Comparison of ENCODE assay signal across 29 cellular contexts in genomic region chr14:70858641-70859040, GRCh38. TPM values are rescaled to one million over a fixed set of nuclear protein-coding genes. Genes with fewer than 3 reads are reported as not detected.
DNase-seq lines count a peak whose midpoint lies in the region; ATAC-seq, FAIRE-seq and TF ChIP-seq lines count a peak whose summit lies in the region.
"Had no signal": no experiment of that assay in that cellular context is flagged by ENCODE, and none has a peak within 500 bp of the region (broad histone marks: within the 10 kb centered on the region; RNA-seq: fewer than 3 reads in every experiment).

No MANE protein-coding gene starts in this region.

- H3K9ac ChIP-seq in HCT116 (ENCODE audit: low read length) (no peak overlapping the region), H1 (replicated peaks in 1 of 4; ENCODE audit: extremely low read depth in 1 of 4, low read depth in 3 of 4, low read length in 3 of 4) (no peak overlapping the region)
- H3K9ac ChIP-seq: BLaER1 treated with 17β-estradiol and CSF1 and Interleukin-3, amounts not matched to agents 10 nM and 100 nM had no signal

- H3K4me3 ChIP-seq in A673 (ENCODE audit: low read depth, low read length, poor library complexity, severe bottlenecking) (no peak overlapping the region), HCT116 (replicated peaks in 1 of 2; ENCODE audit: low read depth in 1 of 2, low read length in 2 of 2) (no peak overlapping the region), OCI-LY7 (ENCODE audit: low read depth, low read length, poor library complexity, severe bottlenecking) (no peak overlapping the region), H1 (ENCODE audit: extremely low read depth in 1 of 4, insufficient read depth in 2 of 4, low read depth in 3 of 4, low read length in 4 of 4) (no peak overlapping the region)
- H3K4me3 ChIP-seq in CD8-positive, alpha-beta memory T cell (ENCODE audit: low read length): no peak overlapping the region
- H3K4me3 ChIP-seq: BLaER1 treated with 17β-estradiol and CSF1 and Interleukin-3, amounts not matched to agents 10 nM and 100 nM; gastroesophageal sphincter; hepatocyte; mucosa of descending colon; tibial artery had no signal

- no peak overlapping the region for H3K4ac ChIP-seq in H1 (replicated peaks; ENCODE audit: insufficient read length, low read depth, low read length)

- H2BK20ac ChIP-seq in H1 (ENCODE audit: low read length): no peak overlapping the region

- TF ChIP-seq RAD21 in HCT116 (IDR thresholded peaks at IDR 0.05; ENCODE audit: low read depth): no peak
- peak in 1 of 2 experiments; percentile 27; a peak in 2 of 4 replicates for TF ChIP-seq RAD21 in H1 (IDR thresholded peaks at IDR 0.05 in 1 of 2, conservative IDR thresholded peaks at IDR 0.05 in 1 of 2; ENCODE audit: low read depth in 2 of 2, low read length in 2 of 2)

- H3K4me2 ChIP-seq in HCT116 (ENCODE audit: low read length): no peak overlapping the region
- no peak overlapping the region for H3K4me2 ChIP-seq in OCI-LY7 (ENCODE audit: low read length)
- no peak overlapping the region for H3K4me2 ChIP-seq in H1 (ENCODE audit: insufficient read depth in 1 of 2, low read depth in 2 of 2, low read length in 2 of 2)
- H3K4me2 ChIP-seq: BLaER1 treated with 17β-estradiol and CSF1 and Interleukin-3, amounts not matched to agents 10 nM and 100 nM; hepatocyte had no signal

- H3K27me3 Mint-ChIP-seq in CD8-positive, alpha-beta memory T cell: peaks cover 0 to 1% of the 10 kb centered on the region in 2 donors
- H3K27me3 Mint-ChIP-seq: activated naive CD4-positive, alpha-beta T cell treated with anti-CD3 and anti-CD28 coated beads, Interleukin-2, amount 50 U/mL, for 24 hours had no signal

- no TSS peak for BruUV-seq in A673 (replicated peaks; lab: Mats Ljungman, UMichigan)
- BruUV-seq in HCT116 (replicated peaks; lab: Mats Ljungman, UMichigan): no TSS peak
- BruUV-seq in OCI-LY7 (replicated peaks; lab: Mats Ljungman, UMichigan): no TSS peak

- H2AFZ ChIP-seq in HCT116 (ENCODE audit: low read depth, low read length, poor library complexity, severe bottlenecking) (no peak overlapping the region), OCI-LY7 (ENCODE audit: low read length) (no peak overlapping the region), H1 (ENCODE audit: low read length) (no peak overlapping the region)
- H2AFZ ChIP-seq: hepatocyte had no signal

- no peaks in the 10 kb centered on the region for H3K79me1 ChIP-seq in H1 (ENCODE audit: low read depth, low read length)

- RAD21 ChIA-PET in HCT116 (lab: Charles Lee; ENCODE audit: low non-redundant PET in 1 of 2, low total read pairs in 2 of 2, uncharacterized antibody in 2 of 2, unreplicated experiment in 2 of 2): no interaction called here

- DNase-seq in A673 (ENCODE audit: low spot score) (no peak), HCT116 (ENCODE audit: low read depth, low spot score) (no peak), OCI-LY7 (ENCODE audit: low spot score) (no peak), H1 (ENCODE audit: low read depth in 1 of 2, low spot score in 2 of 2) (no peak), erythroblast (lab: John Stamatoyannopoulos, UW) (no peak), cerebellar cortex (ENCODE audit: low spot score) (no peak), glomerular visceral epithelial cell (ENCODE audit: extremely low spot score) (no peak)
- DNase-seq in CD8-positive, alpha-beta memory T cell: no peak
- DNase-seq: ACHN; activated CD4-positive, alpha-beta T cell treated with anti-CD3 and anti-CD28 coated beads for 48 hours; activated CD8-positive, alpha-beta memory T cell treated with anti-CD3 and anti-CD28 coated beads for 24 hours; activated T-cell treated with anti-CD3 and anti-CD28 coated beads for 4 hours; amniotic stem cell; left cardiac atrium; mucosa of descending colon; NCI-H1092 treated with DMSO at 0.1 percent for 48 hours; NCI-H187; NCI-H2171 treated with DMSO at 0.1 percent for 48 hours; stimulated activated CD4-positive, alpha-beta T cell treated with anti-CD3 and anti-CD28 coated beads, Interleukin-4, amount 100 ng/mL, for 24 hours; T-helper 2 cell; tibial artery had no signal

- no peak overlapping the region for H3K14ac ChIP-seq in H1 (ENCODE audit: insufficient read length)

- no peak overlapping the region for H3K4me3 Mint-ChIP-seq in CD8-positive, alpha-beta memory T cell
- H3K4me3 Mint-ChIP-seq: activated naive CD4-positive, alpha-beta T cell treated with anti-CD3 and anti-CD28 coated beads, Interleukin-2, amount 50 U/mL, for 24 hours; natural killer cell treated with Interleukin-12 subunit alpha and Interleukin-12 subunit beta and Interleukin-15 and Interleukin-18, amount 100 ng/mL, for 72 hours had no signal

- intact Hi-C loops in A673 (cut with micrococcal nuclease; ENCODE audit: unreplicated experiment) (no loop called here), HCT116 (cut with micrococcal nuclease) (no loop called here), OCI-LY7 (cut with micrococcal nuclease; ENCODE audit: unreplicated experiment) (no loop called here)

- H3K27me3 ChIP-seq in A673 (replicated peaks; ENCODE audit: insufficient read depth, low read depth, low read length, poor library complexity): no peaks in the 10 kb centered on the region
- no peaks in the 10 kb centered on the region for H3K27me3 ChIP-seq in HCT116 (ENCODE audit: insufficient read depth, low read length)
- H3K27me3 ChIP-seq in H1 (replicated peaks in 1 of 4; ENCODE audit: control insufficient read depth in 3 of 4, extremely low read depth in 1 of 4, insufficient read depth in 3 of 4, low read length in 3 of 4): no peaks in the 10 kb centered on the region
- H3K27me3 ChIP-seq in CD8-positive, alpha-beta memory T cell (ENCODE audit: insufficient read depth, low read length, poor library complexity, severe bottlenecking): no peaks in the 10 kb centered on the region
- H3K27me3 ChIP-seq: gastroesophageal sphincter, hepatocyte, tibial artery had no signal

- H2BK15ac ChIP-seq in H1 (ENCODE audit: low read length): no peak overlapping the region

- no peak overlapping the region for H3K56ac ChIP-seq in H1 (replicated peaks; ENCODE audit: insufficient read length, low read depth, low read length)

- no peaks in the 10 kb centered on the region for H3K9me3 ChIP-seq in A673 (ENCODE audit: low read depth, low read length, poor library complexity, severe bottlenecking)
- no peaks in the 10 kb centered on the region for H3K9me3 ChIP-seq in HCT116 (ENCODE audit: control insufficient read depth in 1 of 2, insufficient read depth in 1 of 2, low read depth in 1 of 2, low read length in 2 of 2)
- H3K9me3 ChIP-seq in OCI-LY7 (ENCODE audit: low read length): no peaks in the 10 kb centered on the region
- no peaks in the 10 kb centered on the region for H3K9me3 ChIP-seq in H1 (ENCODE audit: insufficient read depth in 2 of 2, low read depth in 1 of 2, low read length in 1 of 2)
- no peaks in the 10 kb centered on the region for H3K9me3 ChIP-seq in CD8-positive, alpha-beta memory T cell (ENCODE audit: low read length)
- H3K9me3 ChIP-seq: gastroesophageal sphincter, mucosa of descending colon, tibial artery had no signal

- peak; percentile 63; the same call in 1 of the 2 replicates for ATAC-seq in HCT116
- ATAC-seq: gastroesophageal sphincter, left cardiac atrium, mucosa of descending colon, SK-N-SH treated with all-trans-retinoic acid at 6 μM for 48 hours had no signal

- no peak overlapping the region for H2AK5ac ChIP-seq in H1 (ENCODE audit: low read depth, low read length)

- H3K27ac Mint-ChIP-seq in CD8-positive, alpha-beta memory T cell: no peak overlapping the region
- H3K27ac Mint-ChIP-seq: activated naive CD4-positive, alpha-beta T cell treated with anti-CD3 and anti-CD28 coated beads, Interleukin-2, amount 50 U/mL, for 24 hours; activated T-helper 2 cell treated with anti-CD3 and anti-CD28 coated beads, Interferon-gamma antibody, Interleukin-2, Interleukin-4, amounts not matched to agents 10 μg/mL and 5 μg/mL and 100 μg/mL, durations not matched to agents 14 hours and 24 hours and 36 hours; natural killer cell treated with Interleukin-12 subunit alpha and Interleukin-12 subunit beta and Interleukin-15 and Interleukin-18, amount 100 ng/mL, for 72 hours had no signal

- H4K8ac ChIP-seq in H1 (ENCODE audit: extremely low read depth, insufficient read depth, low read length): no peak overlapping the region

- TF ChIP-seq CTCF in A673 (conservative IDR thresholded peaks at IDR 0.05; ENCODE audit: low read depth, low read length): peak; percentile 41
- peak in 2 of 3 experiments; percentile 22 to 28; a peak in 2 of 6 replicates for TF ChIP-seq CTCF in HCT116 (IDR thresholded peaks at IDR 0.05 in 2 of 3, conservative IDR thresholded peaks at IDR 0.05 in 1 of 3; ENCODE audit: borderline replicate concordance in 1 of 3, insufficient read depth in 1 of 3, low read depth in 2 of 3, low read length in 2 of 3)
- TF ChIP-seq CTCF in OCI-LY7 (conservative IDR thresholded peaks at IDR 0.05; ENCODE audit: low read length): 0 out of 2 replicates have a peak, but pooled peaks have one; percentile 23
- TF ChIP-seq CTCF in H1 (IDR thresholded peaks at IDR 0.05; ENCODE audit: control extremely low read depth in 1 of 3, insufficient read depth in 1 of 3, low read depth in 1 of 3, low read length in 3 of 3): peak; percentile 8 to 27 (median 24); a peak in 3 of 4 replicates

- H3K27ac ChIP-seq in A673 (ENCODE audit: low read depth, low read length, poor library complexity, severe bottlenecking): peak overlapping the region; percentile 77
- no peak overlapping the region for H3K27ac ChIP-seq in HCT116 (ENCODE audit: low read depth, low read length)
- no peak overlapping the region for H3K27ac ChIP-seq in OCI-LY7 (ENCODE audit: low read depth, low read length, poor library complexity, severe bottlenecking)
- H3K27ac ChIP-seq in H1 (ENCODE audit: low read depth, low read length): no peak overlapping the region
- H3K27ac ChIP-seq in CD8-positive, alpha-beta memory T cell (ENCODE audit: low read depth, low read length): no peak overlapping the region
- H3K27ac ChIP-seq: BLaER1 treated with 17β-estradiol and CSF1 and Interleukin-3, amounts not matched to agents 10 nM and 100 nM; gastroesophageal sphincter; hepatocyte; tibial artery had no signal

- H3K9me2 ChIP-seq in HCT116 (ENCODE audit: insufficient read depth) (no peaks in the 10 kb centered on the region), OCI-LY7 (ENCODE audit: insufficient read depth, low read length) (no peaks in the 10 kb centered on the region)

- H3K9me3 Mint-ChIP-seq in CD8-positive, alpha-beta memory T cell: no peaks in the 10 kb centered on the region
- H3K9me3 Mint-ChIP-seq: activated naive CD4-positive, alpha-beta T cell treated with anti-CD3 and anti-CD28 coated beads, Interleukin-2, amount 50 U/mL, for 24 hours; natural killer cell treated with Interleukin-12 subunit alpha and Interleukin-12 subunit beta and Interleukin-15 and Interleukin-18, amount 100 ng/mL, for 72 hours had no signal

- no peaks in the 10 kb centered on the region for H3K79me2 ChIP-seq in HCT116 (ENCODE audit: insufficient read depth, low read length)
- H3K79me2 ChIP-seq in OCI-LY7 (ENCODE audit: insufficient read depth, low read depth, low read length): no peaks in the 10 kb centered on the region
- no peaks in the 10 kb centered on the region for H3K79me2 ChIP-seq in H1 (ENCODE audit: control insufficient read depth in 1 of 2, insufficient read depth in 2 of 2, low read length in 2 of 2)
- H3K79me2 ChIP-seq: hepatocyte had no signal

- H3K23ac ChIP-seq in H1 (ENCODE audit: insufficient read length): no peak overlapping the region

- H3K23me2 ChIP-seq in H1 (ENCODE audit: low read depth, low read length): no peaks in the 10 kb centered on the region

- no peak overlapping the region for H4K91ac ChIP-seq in H1 (replicated peaks; ENCODE audit: insufficient read length, low read length)

- CTCF ChIA-PET in A673 (lab: Charles Lee) (no interaction called here), HCT116 (lab: Charles Lee) (no interaction called here), OCI-LY7 (lab: Charles Lee; ENCODE audit: unreplicated experiment) (no interaction called here), H1 (lab: Charles Lee; ENCODE audit: partially characterized antibody) (interaction anchor here (1.4 kb wide), 1 partner anchor 13 kb away, joined by 3 read pairs; no protein-coding TSS in a partner anchor)
- CTCF ChIA-PET in CD8-positive, alpha-beta memory T cell (lab: Charles Lee): no interaction called here

- TF ChIP-seq POLR2A in HCT116 (IDR thresholded peaks at IDR 0.05; ENCODE audit: borderline replicate concordance, extremely low read depth, insufficient read depth, insufficient read length) (no peak), H1 (IDR thresholded peaks at IDR 0.05; ENCODE audit: control extremely low read depth in 1 of 2, low read depth in 2 of 2, low read length in 2 of 2) (no peak), erythroblast (IDR thresholded peaks at IDR 0.05; ENCODE audit: low read length) (no peak)

- H3K18ac ChIP-seq in H1 (ENCODE audit: extremely low read depth, low read length): no peak overlapping the region

- H3K4me1 ChIP-seq in A673 (ENCODE audit: insufficient read depth, low read length, poor library complexity, severe bottlenecking) (peaks cover 28% of the 10 kb centered on the region), HCT116 (ENCODE audit: control insufficient read depth in 1 of 2, insufficient read depth in 2 of 2, low read length in 2 of 2) (0 out of 4 replicates have a peak, but pooled peaks cover 0 to 4% of the 10 kb centered on the region in 2 experiments), OCI-LY7 (ENCODE audit: insufficient read depth, low read length, poor library complexity, severe bottlenecking) (no peaks in the 10 kb centered on the region), H1 (replicated peaks in 1 of 4; ENCODE audit: control insufficient read depth in 3 of 4, insufficient read depth in 4 of 4, low read length in 3 of 4) (no peaks in the 10 kb centered on the region)
- H3K4me1 ChIP-seq in CD8-positive, alpha-beta memory T cell (ENCODE audit: insufficient read depth, low read length): no peaks in the 10 kb centered on the region
- H3K4me1 ChIP-seq: gastroesophageal sphincter, tibial artery had no signal

- POLR2A ChIA-PET in A673 (lab: Charles Lee; ENCODE audit: low non-redundant PET) (interaction anchor here (0.7 kb wide), 1 partner anchor 8 kb away, joined by 3 read pairs; no protein-coding TSS in a partner anchor), HCT116 (lab: Charles Lee) (no interaction called here), OCI-LY7 (lab: Charles Lee) (no interaction called here), H1 (lab: Charles Lee; ENCODE audit: partially characterized antibody) (no interaction called here)
- POLR2A ChIA-PET in CD8-positive, alpha-beta memory T cell (lab: Charles Lee): no interaction called here

- peaks cover 2 to 7% (median 5%) of the 10 kb centered on the region in 3 donors for H3K4me1 Mint-ChIP-seq in CD8-positive, alpha-beta memory T cell

- TF ChIP-seq EP300 in H1 (IDR thresholded peaks at IDR 0.05; ENCODE audit: borderline replicate concordance in 1 of 2, low read depth in 2 of 2, low read length in 2 of 2): no peak

- WGBS in H1 (ENCODE audit: extremely low coverage in 1 of 2, insufficient coverage in 1 of 2, insufficient read length in 1 of 2, insufficient replicate concordance in 2 of 2, low coverage in 1 of 2, low lambda C conversion rate in 2 of 2, missing lambda C conversion rate in 1 of 2), 2 experiments: 86% methylated on average over 5 of the region's 5 CpGs; no CpG with 5 or more reads in 1 of the 2 experiments

- FAIRE-seq in H1 (lab: Jason Lieb, UNC): no peak
- FAIRE-seq: endothelial cell of umbilical vein had no signal

- no peak overlapping the region for H2BK5ac ChIP-seq in H1 (ENCODE audit: low read depth, low read length)

- H4K20me1 ChIP-seq in HCT116 (ENCODE audit: insufficient read depth) (no peaks in the 10 kb centered on the region), OCI-LY7 (ENCODE audit: insufficient read depth, low read length) (no peaks in the 10 kb centered on the region), H1 (replicated peaks in 1 of 2; ENCODE audit: control insufficient read depth in 1 of 2, insufficient read depth in 2 of 2, low read length in 2 of 2) (no peaks in the 10 kb centered on the region)
- H4K20me1 ChIP-seq: BLaER1 treated with 17β-estradiol and CSF1 and Interleukin-3, amounts not matched to agents 10 nM and 100 nM had no signal

- H3K36me3 ChIP-seq in A673 (ENCODE audit: insufficient read depth, low read length, poor library complexity, severe bottlenecking) (no peaks in the 10 kb centered on the region), HCT116 (ENCODE audit: control insufficient read depth in 1 of 2, insufficient read depth in 2 of 2, low read length in 2 of 2) (no peaks in the 10 kb centered on the region), OCI-LY7 (ENCODE audit: insufficient read depth, low read length) (no peaks in the 10 kb centered on the region), H1 (ENCODE audit: control insufficient read depth in 2 of 4, insufficient read depth in 4 of 4, low read length in 3 of 4) (no peaks in the 10 kb centered on the region)
- no peaks in the 10 kb centered on the region for H3K36me3 ChIP-seq in CD8-positive, alpha-beta memory T cell (ENCODE audit: insufficient read depth, low read length)
- H3K36me3 ChIP-seq: BLaER1 treated with 17β-estradiol and CSF1 and Interleukin-3, amounts not matched to agents 10 nM and 100 nM; gastroesophageal sphincter; tibial artery had no signal

- H2BK12ac ChIP-seq in H1 (ENCODE audit: low read depth, low read length): no peak overlapping the region

- no peak overlapping the region for H2BK120ac ChIP-seq in H1 (replicated peaks; ENCODE audit: low read depth, low read length)

- H3K36me3 Mint-ChIP-seq in CD8-positive, alpha-beta memory T cell: peaks cover 0 to 3% (median 0%) of the 10 kb centered on the region in 3 donors
- H3K36me3 Mint-ChIP-seq: natural killer cell treated with Interleukin-12 subunit alpha and Interleukin-12 subunit beta and Interleukin-15 and Interleukin-18, amount 100 ng/mL, for 72 hours had no signal

- H4K5ac ChIP-seq in H1 (ENCODE audit: insufficient read length, low read depth, low read length): no peak overlapping the region

RNA-seq across cellular contexts. Expression of gene PCNX1, which starts 48.6 kb away (rescaled TPM):
- 46.8 and 60.7 TPM in 2 replicates for total RNA-seq in A673 (2021)
- 52.2 TPM for total RNA-seq in HCT116 (2021; ENCODE audit: unreplicated experiment)
- 12.0 and 12.8 TPM in 2 replicates for polyA plus RNA-seq in HCT116 (2012)
- 27.7 and 33.8 TPM in 2 replicates for total RNA-seq in OCI-LY7 (2014; rRNA removed; shearing (Covaris generic))
- total RNA-seq in OCI-LY7 (2022): 33.5 and 38.4 TPM in 2 replicates
- total RNA-seq in H1 (2021; fragmentation: NEBNext Ultra II Directional; extraction: Animal tissue kit (Norgen Biotek cat#: 25700)): 50.5 and 53.2 TPM in 2 replicates
- 29.9 and 37.7 TPM in 2 replicates for polyA plus RNA-seq in H1 (2011; rRNA removed)
- 23.8 TPM for polyA plus RNA-seq in H1 (2011; cell fraction: cytosol; rRNA removed)
- 55.3 TPM for polyA plus RNA-seq in H1 (2011; cell fraction: nucleus; rRNA removed)
- polyA plus RNA-seq in H1 (2012, experiment 1 of 2): 16.2 to 23.3 TPM (median 21.8 TPM) in 4 replicates
- polyA plus RNA-seq in H1 (2012, experiment 2 of 2): 0.85 TPM
- 24.9 TPM for polyA plus RNA-seq in H1 (2013, experiment 1 of 2)
- 25.6 TPM for polyA plus RNA-seq in H1 (2013, experiment 2 of 2)
- 150 and 181 TPM in 2 replicates for polyA minus RNA-seq in H1 (2011; rRNA and poly(A)+ RNA removed)
- 63.5 TPM for polyA minus RNA-seq in H1 (2011; cell fraction: cytosol; rRNA and poly(A)+ RNA removed)
- polyA minus RNA-seq in H1 (2011; cell fraction: nucleus; rRNA and poly(A)+ RNA removed): 165 TPM
- total RNA-seq in CD8-positive, alpha-beta memory T cell: 10 to 100 TPM; 37.4 to 46.2 TPM
- polyA plus RNA-seq in CD8-positive, alpha-beta memory T cell: 13.4 TPM

RNA-seq across cellular contexts. Expression of gene MAP3K9, which starts 49.3 kb away (rescaled TPM):
- total RNA-seq in A673 (2021) (5.4 and 6.4 TPM in 2 replicates), HCT116 (2021; ENCODE audit: unreplicated experiment) (11.7 TPM), OCI-LY7 (2022) (6.4 and 7.4 TPM in 2 replicates)
- polyA plus RNA-seq in HCT116 (2012): 5.9 and 6.0 TPM in 2 replicates
- total RNA-seq in OCI-LY7 (2014; rRNA removed; shearing (Covaris generic)): 2.3 and 4.2 TPM in 2 replicates
- 23.7 and 24.7 TPM in 2 replicates for total RNA-seq in H1 (2021; fragmentation: NEBNext Ultra II Directional; extraction: Animal tissue kit (Norgen Biotek cat#: 25700))
- polyA plus RNA-seq in H1 (2011; rRNA removed): 9.7 and 9.8 TPM in 2 replicates
- polyA plus RNA-seq in H1 (2011; cell fraction: cytosol; rRNA removed): 8.2 TPM
- 13.6 TPM for polyA plus RNA-seq in H1 (2011; cell fraction: nucleus; rRNA removed)
- polyA plus RNA-seq in H1 (2012, experiment 1 of 2): 8.7 to 11.5 TPM (median 10.7 TPM) in 4 replicates
- polyA plus RNA-seq in H1 (2012, experiment 2 of 2): 4.5 TPM
- polyA plus RNA-seq in H1 (2013, experiment 1 of 2): 7.5 TPM
- polyA plus RNA-seq in H1 (2013, experiment 2 of 2): 7.0 TPM
- 26.2 and 26.8 TPM in 2 replicates for polyA minus RNA-seq in H1 (2011; rRNA and poly(A)+ RNA removed)
- polyA minus RNA-seq in H1 (2011; cell fraction: cytosol; rRNA and poly(A)+ RNA removed): 13.5 TPM
- polyA minus RNA-seq in H1 (2011; cell fraction: nucleus; rRNA and poly(A)+ RNA removed): 16.0 TPM
- 1 to 10 TPM; 4.0 to 4.7 TPM for total RNA-seq in CD8-positive, alpha-beta memory T cell
- polyA plus RNA-seq in CD8-positive, alpha-beta memory T cell: 1.9 TPM
